8 cellular contexts compared by ENCODE assay signal in genomic region chr5:67209141-67209771, GRCh38. TPM values are rescaled to one million over a fixed set of nuclear protein-coding genes. Genes with fewer than 3 reads are reported as not detected.
DNase-seq lines count a peak whose midpoint lies in the region; ATAC-seq and TF ChIP-seq lines count a peak whose summit lies in the region.

No MANE protein-coding gene starts in this region.

- H3K4me1 ChIP-seq in vagina, result peaks cover 25% of the 10 kb centered on the region

- CTCF ChIA-PET in RWPE1 (lab: Yijun Ruan, JAX), result interaction anchor here (0.5 to 1.7 kb wide), 16 partner anchors 9 to 1049 kb away, joined by 3 to 15 read pairs (median 5); no protein-coding TSS in a partner anchor

- POLR2A ChIA-PET in RWPE1 (lab: Yijun Ruan, JAX; ENCODE audit: low non-redundant PET), result no interaction called here

- H3K9me3 ChIP-seq in MG63 (no peaks in the 10 kb centered on the region), vagina (no peaks in the 10 kb centered on the region)

- TF ChIP-seq CTCF in RWPE1 (conservative IDR thresholded peaks at IDR 0.05; ENCODE audit: low read depth) (peak; percentile 91), fibroblast of villous mesenchyme (IDR thresholded peaks at IDR 0.05; ENCODE audit: insufficient read depth, low read depth, low read length) (peak; percentile 74), vagina (IDR thresholded peaks at IDR 0.05) (peak; percentile 73 to 93 (median 83))

- ATAC-seq in GM21447 (IDR thresholded peaks at IDR 0.05; ENCODE audit: unreplicated experiment), result peak; percentile 31

- H3K27me3 ChIP-seq in MG63 (no peaks in the 10 kb centered on the region), vagina (no peaks in the 10 kb centered on the region)

- H3K36me3 ChIP-seq in MG63 (no peaks in the 10 kb centered on the region), vagina (no peaks in the 10 kb centered on the region)

- no peak for TF ChIP-seq POLR2A in vagina (IDR thresholded peaks at IDR 0.05)

- H3K27ac ChIP-seq in RWPE1 (no peak overlapping the region), vagina (no peak overlapping the region)

- intact Hi-C loops in vagina (cut with DNase I), result loop anchor here (10.0 kb wide), 1 partner anchor 54 kb away; no protein-coding TSS in a partner anchor

- DNase-seq in COR-L47 (lab: John Stamatoyannopoulos, UW) (peak; percentile 83), MG63 (peak; percentile 57), RWPE1 (ENCODE audit: low spot score) (peak; percentile 92), fibroblast of villous mesenchyme (ENCODE audit: low read depth) (peak; percentile 71), nucleus accumbens (lab: John Stamatoyannopoulos, UW) (peak in 46 of 56 donors; percentile 7 to 76 (median 38)), vagina (ENCODE audit: extremely low spot score in 2 of 2) (no peak)
- peak; percentile 31 for DNase-seq in activated T-helper 9 cell treated with anti-CD3 and anti-CD28 coated beads, Interleukin-2, amount 50 U/mL, for 16 hours (ENCODE audit: low read depth)

- H3K4me3 ChIP-seq in MG63 (no peak overlapping the region), fibroblast of villous mesenchyme (ENCODE audit: low read depth, low read length) (no peak overlapping the region), vagina (no peak overlapping the region)

RNA-seq across cellular contexts. Expression of gene CD180, which starts 12.7 kb away (rescaled TPM):
- total RNA-seq in MG63 (2014; rRNA removed; shearing (Covaris generic); ENCODE audit: low replicate concordance), result not detected in 2 replicates
- total RNA-seq in fibroblast of villous mesenchyme (not detected in 2 replicates), vagina (2.0 TPM)

Comparison
In these comparisons a context has a peak if more than half of its experiments do, and no peak if none do; other contexts are left out.
1. DNase-seq: peak in COR-L47 (single experiment), MG63 (single experiment), RWPE1 (single experiment), activated T-helper 9 cell treated with anti-CD3 and anti-CD28 coated beads, Interleukin-2, amount 50 U/mL, for 16 hours (single experiment), fibroblast of villous mesenchyme (single experiment) and nucleus accumbens (46 of 56); none in vagina (0 of 2).
2. Peak in every context shown above with its lines, with median percentiles within 50 percentile points of each other: CTCF ChIP-seq.